9 cellular contexts compared by ENCODE assay signal in genomic region chr11:64250406-64250874, GRCh38. TPM values are rescaled to one million over a fixed set of nuclear protein-coding genes. Genes with fewer than 3 reads are reported as not detected.
DNase-seq lines count a peak whose midpoint lies in the region; ATAC-seq, FAIRE-seq and TF ChIP-seq lines count a peak whose summit lies in the region.
"Had no signal": no experiment of that assay in that cellular context is flagged by ENCODE, and none has a peak within 500 bp of the region (broad histone marks: within the 10 kb centered on the region; RNA-seq: fewer than 3 reads in every experiment).

No MANE protein-coding gene starts in this region.

- H4K20me1 ChIP-seq in IMR-90 (ENCODE audit: insufficient read depth, low read length), result peaks cover 11% of the 10 kb centered on the region

- intact Hi-C loops in IMR-90 (cut with micrococcal nuclease), result no loop called here

- no peak overlapping the region for H2BK15ac ChIP-seq in IMR-90 (ENCODE audit: low read depth, low read length)

- H2BK120ac ChIP-seq in IMR-90 (ENCODE audit: low read depth, low read length), result peak overlapping the region; percentile 30; the same call in 1 of the 2 replicates

- H4K8ac ChIP-seq in IMR-90 (ENCODE audit: low read depth in 2 of 2, low read length in 2 of 2), result peak overlapping the region; percentile 23 to 36; a peak in 2 of 4 replicates

- POLR2A ChIA-PET in IMR-90 (lab: Charles Lee; ENCODE audit: unreplicated experiment), result no interaction called here
- POLR2A ChIA-PET in naive thymus-derived CD8-positive, alpha-beta T cell (lab: Charles Lee), result interaction anchor here (1.1 to 13.8 kb wide), 8 partner anchors 7 to 67 kb away, joined by 3 to 176 read pairs (median 8); partner anchors contain the start of genes DNAJC4, FERMT3, FKBP2 and NUDT22

- in situ Hi-C loops in IMR-90 (cut with MboI; ENCODE audit: low sequenced_read_pairs), result no loop called here

- H3K27me3 ChIP-seq in IMR-90 (ENCODE audit: control insufficient read depth, insufficient read depth, low read length) (no peaks in the 10 kb centered on the region), bronchial epithelial cell (ENCODE audit: control insufficient read depth, insufficient read depth, low read length) (no peaks in the 10 kb centered on the region)

- no peaks in the 10 kb centered on the region for H3K9me3 ChIP-seq in IMR-90 (ENCODE audit: control insufficient read depth, insufficient read depth, low read length)

- FAIRE-seq in bronchial epithelial cell (lab: Jason Lieb, UNC), result no peak

- no peak for TF ChIP-seq POLR2A in IMR-90 (IDR thresholded peaks at IDR 0.05; ENCODE audit: low read depth, low read length)

- no peak overlapping the region for H2BK20ac ChIP-seq in IMR-90 (ENCODE audit: low read depth, low read length)

- H3K4me1 ChIP-seq in IMR-90 (ENCODE audit: control insufficient read depth, insufficient read depth, low read length), result peaks cover 10% of the 10 kb centered on the region

- 0 out of 2 replicates have a peak overlapping the region, but pooled peaks have one; percentile 29 for H3K14ac ChIP-seq in IMR-90 (replicated peaks; ENCODE audit: low read depth, low read length)

- H3K18ac ChIP-seq in IMR-90 (ENCODE audit: low read depth, low read length), result no peak overlapping the region

- no peak for DNase-seq in AG10803 (ENCODE audit: low read depth)
- no peak for DNase-seq in IMR-90
- DNase-seq in bronchial epithelial cell (ENCODE audit: low read depth), result no peak
- DNase-seq in naive thymus-derived CD8-positive, alpha-beta T cell, result no peak
- DNase-seq in NCI-H226, result no peak

- no peak for TF ChIP-seq RAD21 in IMR-90 (IDR thresholded peaks at IDR 0.05; ENCODE audit: low read length)

- 0 out of 2 replicates have a peak overlapping the region, but pooled peaks have one; percentile 31 for H2AK5ac ChIP-seq in IMR-90 (ENCODE audit: low read depth, low read length)

- H3K36me3 ChIP-seq in IMR-90 (ENCODE audit: control insufficient read depth, insufficient read depth, low read length) (peaks cover 8% of the 10 kb centered on the region), bronchial epithelial cell (ENCODE audit: control insufficient read depth, insufficient read depth, low read length) (peaks cover 11% of the 10 kb centered on the region)

- BruUV-seq in IMR-90 (replicated peaks; lab: Mats Ljungman, UMichigan), result no TSS peak

- H2AK9ac ChIP-seq in IMR-90 (replicated peaks; ENCODE audit: low read depth, low read length, poor library complexity), result peak overlapping the region; percentile 60

- TF ChIP-seq CTCF in AG10803 (conservative IDR thresholded peaks at IDR 0.05; ENCODE audit: low read length), result no peak
- TF ChIP-seq CTCF in IMR-90 (conservative IDR thresholded peaks at IDR 0.05; ENCODE audit: low read depth, low read length), result no peak
- no peak for TF ChIP-seq CTCF in bronchial epithelial cell (IDR thresholded peaks at IDR 0.05; ENCODE audit: insufficient read depth, low read length, severe bottlenecking)

- peak overlapping the region; percentile 99 for H2AFZ ChIP-seq in IMR-90 (replicated peaks; ENCODE audit: low read length, poor library complexity)

- no peaks in the 10 kb centered on the region for H3K9me1 ChIP-seq in IMR-90 (ENCODE audit: insufficient read depth, low read length)

- no peak overlapping the region for H3K27ac ChIP-seq in IMR-90 (ENCODE audit: insufficient read depth, low read length)

- H2BK5ac ChIP-seq in IMR-90 (ENCODE audit: low read depth, low read length, poor library complexity, severe bottlenecking), result no peak overlapping the region

- no peak overlapping the region for H3K9ac ChIP-seq in IMR-90 (ENCODE audit: low read depth, low read length)

- dilution Hi-C loops in IMR-90 (cut with HindIII; ENCODE audit: low sequenced_read_pairs, unreplicated experiment), result no loop called here

- no peaks in the 10 kb centered on the region for H3K27me3 Mint-ChIP-seq in naive thymus-derived CD8-positive, alpha-beta T cell

- H3K4me3 ChIP-seq in AG10803 (ENCODE audit: low read length), result peak overlapping the region; percentile 67
- H3K4me3 ChIP-seq in IMR-90 (ENCODE audit: insufficient read depth, low read depth, low read length), result peak overlapping the region; percentile 98
- H3K4me3 ChIP-seq in bronchial epithelial cell (ENCODE audit: low read depth, low read length), result peak overlapping the region; percentile 83
- H3K4me3 ChIP-seq: lung had no signal

- peak overlapping the region; percentile 34; the same call in 1 of the 2 replicates for H4K91ac ChIP-seq in IMR-90 (ENCODE audit: insufficient read depth, low read depth, low read length)

- H3K4me1 Mint-ChIP-seq in naive thymus-derived CD8-positive, alpha-beta T cell, result peaks cover 16 to 40% (median 32%) of the 10 kb centered on the region in 4 donors

- H3K4ac ChIP-seq in IMR-90 (ENCODE audit: low read depth, low read length), result peak overlapping the region; percentile 48; the same call in 1 of the 2 replicates

- peak overlapping the region; percentile 98 for H3K4me2 ChIP-seq in IMR-90 (ENCODE audit: low read depth, low read length)

- peak overlapping the region in 2 of 10 donors; percentile 43 to 69 for H3K27ac Mint-ChIP-seq in naive thymus-derived CD8-positive, alpha-beta T cell

- H3K9me3 Mint-ChIP-seq in naive thymus-derived CD8-positive, alpha-beta T cell, result no peaks in the 10 kb centered on the region

- H3K23ac ChIP-seq in IMR-90 (ENCODE audit: low read depth, low read length), result peak overlapping the region; percentile 48; the same call in 1 of the 2 replicates

- 0% methylated on average over 1 of the region's 7 CpGs; no CpG with 5 or more reads in 1 of the 2 experiments for WGBS in IMR-90 (ENCODE audit: extremely low coverage in 2 of 2, insufficient read length in 1 of 2), 2 experiments

- no peak for ATAC-seq in IMR-90 (ENCODE audit: low read depth)
- no peak for ATAC-seq in naive thymus-derived CD8-positive, alpha-beta T cell
- ATAC-seq in HG02678 (IDR thresholded peaks at IDR 0.05; ENCODE audit: unreplicated experiment), result no peak
- no peak for ATAC-seq in HG02885 (IDR thresholded peaks at IDR 0.05; ENCODE audit: poor library complexity, unreplicated experiment)
- no peak for ATAC-seq in HG03565 (IDR thresholded peaks at IDR 0.05; ENCODE audit: unreplicated experiment)

- H4K5ac ChIP-seq in IMR-90 (ENCODE audit: low read depth, low read length), result no peak overlapping the region

- H3K56ac ChIP-seq in IMR-90 (ENCODE audit: extremely low read depth, insufficient read depth, low read length), result no peak overlapping the region

- peaks cover 8 to 47% of the 10 kb centered on the region in 2 experiments for H3K79me1 ChIP-seq in IMR-90 (ENCODE audit: low read depth in 1 of 2, low read length in 2 of 2)

- peak overlapping the region; percentile 22 to 93 (median 84) for H3K4me3 Mint-ChIP-seq in naive thymus-derived CD8-positive, alpha-beta T cell

- CTCF ChIA-PET in IMR-90 (lab: Yijun Ruan, JAX), result interaction anchor here (0.6 to 1.7 kb wide), 2 partner anchors 51 to 69 kb away, joined by 3 read pairs; no protein-coding TSS in a partner anchor

- no peaks in the 10 kb centered on the region for H3K36me3 Mint-ChIP-seq in naive thymus-derived CD8-positive, alpha-beta T cell

TF ChIP-seq in IMR-90, 13 proteins besides CTCF, POLR2A, EP300 and RAD21:
- no peak for TF ChIP-seq BHLHE40 (IDR thresholded peaks at IDR 0.05; ENCODE audit: low read depth, low read length)

RNA-seq across cellular contexts. Expression of gene PLCB3, which starts 0.9 kb away (rescaled TPM):
- total RNA-seq in IMR-90 (2012; rRNA removed), result 24.9 and 26.9 TPM in 2 replicates
- 23.9 and 25.9 TPM in 2 replicates for polyA plus RNA-seq in IMR-90 (2012; rRNA removed)
- polyA plus RNA-seq in IMR-90 (2012; cell fraction: cytosol; rRNA removed), result 15.3 and 21.3 TPM in 2 replicates
- 51.9 and 93.7 TPM in 2 replicates for polyA plus RNA-seq in IMR-90 (2012; cell fraction: nucleus; rRNA removed; ENCODE audit: low replicate concordance)
- total RNA-seq in bronchial epithelial cell, result 20.8 and 33.3 TPM in 2 replicates
- total RNA-seq in naive thymus-derived CD8-positive, alpha-beta T cell, result 1 to 10 TPM; 8.1 to 8.8 TPM
- polyA plus RNA-seq in naive thymus-derived CD8-positive, alpha-beta T cell, result under 1 TPM; 0.20 to 0.51 (median 0.35) TPM

RNA-seq across cellular contexts. Expression of gene PPP1R14B, which starts 3.7 kb away (rescaled TPM):
- total RNA-seq in IMR-90 (2012; rRNA removed) (176 and 206 TPM in 2 replicates), bronchial epithelial cell (392 and 481 TPM in 2 replicates)
- polyA plus RNA-seq in IMR-90 (2012; rRNA removed), result 257 and 355 TPM in 2 replicates
- 272 and 281 TPM in 2 replicates for polyA plus RNA-seq in IMR-90 (2012; cell fraction: cytosol; rRNA removed)
- polyA plus RNA-seq in IMR-90 (2012; cell fraction: nucleus; rRNA removed; ENCODE audit: low replicate concordance), result 133 and 164 TPM in 2 replicates
- 10 to 100 TPM; 39.1 to 45.5 TPM for total RNA-seq in naive thymus-derived CD8-positive, alpha-beta T cell
- polyA plus RNA-seq in naive thymus-derived CD8-positive, alpha-beta T cell, result 10 to 100 TPM; 22.4 to 50.6 (median 45.4) TPM

RNA-seq across cellular contexts. Expression of gene FKBP2, which starts 9.5 kb away (rescaled TPM):
- total RNA-seq in IMR-90 (2012; rRNA removed) (36.2 and 62.5 TPM in 2 replicates), bronchial epithelial cell (45.0 and 91.1 TPM in 2 replicates)
- polyA plus RNA-seq in IMR-90 (2012; rRNA removed), result 68.6 and 76.4 TPM in 2 replicates
- 114 and 135 TPM in 2 replicates for polyA plus RNA-seq in IMR-90 (2012; cell fraction: cytosol; rRNA removed)
- polyA plus RNA-seq in IMR-90 (2012; cell fraction: nucleus; rRNA removed; ENCODE audit: low replicate concordance), result 46.8 and 53.6 TPM in 2 replicates
- total RNA-seq in naive thymus-derived CD8-positive, alpha-beta T cell, result 10 to 100 TPM; 24.1 to 28.9 TPM
- polyA plus RNA-seq in naive thymus-derived CD8-positive, alpha-beta T cell, result 10 to 100 TPM; 84.9 to 91.8 (median 85.5) TPM

RNA-seq across cellular contexts. Expression of gene VEGFB, which starts 16.1 kb away (rescaled TPM):
- 3.0 and 3.9 TPM in 2 replicates for total RNA-seq in IMR-90 (2012; rRNA removed)
- polyA plus RNA-seq in IMR-90 (2012; rRNA removed), result 23.9 and 25.1 TPM in 2 replicates
- polyA plus RNA-seq in IMR-90 (2012; cell fraction: cytosol; rRNA removed), result 29.6 and 45.2 TPM in 2 replicates
- 24.3 and 30.6 TPM in 2 replicates for polyA plus RNA-seq in IMR-90 (2012; cell fraction: nucleus; rRNA removed; ENCODE audit: low replicate concordance)
- 6.7 and 12.4 TPM in 2 replicates for total RNA-seq in bronchial epithelial cell
- total RNA-seq in naive thymus-derived CD8-positive, alpha-beta T cell, result 10 to 100 TPM; 59.7 to 62.1 TPM
- 10 to 100 TPM; 11.2 to 28.1 (median 16.9) TPM for polyA plus RNA-seq in naive thymus-derived CD8-positive, alpha-beta T cell

RNA-seq across cellular contexts. Expression of gene DNAJC4, which starts 20.1 kb away (rescaled TPM):
- total RNA-seq in IMR-90 (2012; rRNA removed), result 2.2 and 3.9 TPM in 2 replicates
- 22.8 and 30.3 TPM in 2 replicates for polyA plus RNA-seq in IMR-90 (2012; rRNA removed)
- 10.8 and 31.8 TPM in 2 replicates for polyA plus RNA-seq in IMR-90 (2012; cell fraction: cytosol; rRNA removed)
- 39.6 and 66.8 TPM in 2 replicates for polyA plus RNA-seq in IMR-90 (2012; cell fraction: nucleus; rRNA removed; ENCODE audit: low replicate concordance)
- 3.4 and 10.1 TPM in 2 replicates for total RNA-seq in bronchial epithelial cell
- 10 to 100 TPM; 54.9 to 56.2 TPM for total RNA-seq in naive thymus-derived CD8-positive, alpha-beta T cell
- 10 to 100 TPM; 21.5 to 33.2 (median 30.9) TPM for polyA plus RNA-seq in naive thymus-derived CD8-positive, alpha-beta T cell
